ENCODE assay signal across 11 cellular contexts in the genomic region with DNA sequence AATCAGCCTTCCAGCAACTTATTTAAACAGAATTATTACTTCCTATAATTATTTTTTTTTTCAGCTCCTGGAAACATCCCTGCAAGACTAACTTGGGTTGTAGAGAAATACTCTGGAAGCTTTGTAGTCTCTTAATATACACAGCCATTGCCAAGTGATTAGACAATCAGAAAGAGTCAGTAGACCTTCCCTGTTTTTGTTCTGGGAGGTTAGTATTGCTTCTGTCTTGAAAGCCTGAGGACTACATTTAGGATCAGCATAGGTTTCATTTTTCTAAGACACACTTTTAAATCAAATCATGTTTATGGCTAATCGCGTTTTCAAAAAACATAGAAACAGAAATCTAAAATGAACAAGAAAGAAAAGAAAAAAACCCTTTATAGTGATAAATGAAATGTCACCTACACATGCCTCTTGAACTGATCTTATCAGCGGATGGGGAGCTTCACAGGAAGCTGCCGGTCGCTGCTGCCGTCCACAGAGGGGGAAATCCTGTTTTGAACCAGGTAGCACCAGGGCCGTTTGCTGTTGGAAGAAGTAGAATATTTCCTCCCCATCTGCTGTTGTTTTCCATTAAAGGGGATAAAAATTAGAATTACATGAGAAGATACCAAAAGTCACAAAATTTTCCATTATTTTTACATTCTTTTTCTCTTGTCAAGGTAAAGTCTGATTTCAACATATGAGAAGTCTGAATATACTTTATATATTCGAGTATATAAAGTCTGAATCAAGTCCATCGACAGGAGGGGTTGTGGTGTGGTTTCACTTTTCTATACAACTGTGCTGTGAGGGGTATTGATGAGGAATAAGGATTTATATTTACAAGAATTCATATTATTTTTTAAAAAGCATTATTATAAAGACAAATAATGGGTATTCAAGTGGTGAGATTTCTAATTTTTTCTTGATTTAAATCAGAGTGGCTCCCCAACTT.
DNase-seq lines count a peak whose midpoint lies in the region; ATAC-seq and TF ChIP-seq lines count a peak whose summit lies in the region.
"Had no signal": no experiment of that assay in that cellular context is flagged by ENCODE, and none has a peak within 500 bp of the region (broad histone marks: within the 10 kb centered on the region; RNA-seq: fewer than 3 reads in every experiment).

No MANE protein-coding gene starts in this region.

- no peaks in the 10 kb centered on the region for H3K27me3 ChIP-seq in stomach
- H3K27me3 ChIP-seq: cardiac muscle cell had no signal

- H3K36me3 Mint-ChIP-seq in activated T-helper 17 cell treated with anti-CD3 and anti-CD28 coated beads, Interleukin-2, amount 50 U/mL, for 72 hours (ENCODE audit: low read depth): no peaks in the 10 kb centered on the region
- peaks cover 5% of the 10 kb centered on the region for H3K36me3 Mint-ChIP-seq in nephron progenitor cell (ENCODE audit: low read depth)

- H3K36me3 ChIP-seq in stomach: no peaks in the 10 kb centered on the region
- H3K36me3 ChIP-seq: cardiac muscle cell had no signal

- peaks cover 32 to 61% (median 52%) of the 10 kb centered on the region in 4 donors for H3K4me1 ChIP-seq in stomach
- H3K4me1 ChIP-seq: A549 had no signal

- no peaks in the 10 kb centered on the region for H3K9me3 ChIP-seq in stomach
- H3K9me3 ChIP-seq: A549 had no signal

- H3K4me3 ChIP-seq in stomach: no peak overlapping the region
- H3K4me3 ChIP-seq: A549, cardiac muscle cell had no signal

- H3K4me1 Mint-ChIP-seq in activated T-helper 17 cell treated with anti-CD3 and anti-CD28 coated beads, Interleukin-2, amount 50 U/mL, for 72 hours: peaks cover 18% of the 10 kb centered on the region
- peaks cover 50% of the 10 kb centered on the region for H3K4me1 Mint-ChIP-seq in nephron progenitor cell

- peak overlapping the region; percentile 80 for H3K4me3 Mint-ChIP-seq in activated T-helper 17 cell treated with anti-CD3 and anti-CD28 coated beads, Interleukin-2, amount 50 U/mL, for 72 hours
- H3K4me3 Mint-ChIP-seq in nephron progenitor cell: no peak overlapping the region

- TF ChIP-seq CTCF in nephron progenitor cell (IDR thresholded peaks at IDR 0.05) (no peak), stomach (IDR thresholded peaks at IDR 0.05) (no peak)

- ATAC-seq in activated T-helper 17 cell treated with anti-CD3 and anti-CD28 coated beads, Interleukin-2, amount 50 U/mL, for 72 hours (replicated peaks): peak; percentile 94
- ATAC-seq in GM19035 (IDR thresholded peaks at IDR 0.05; ENCODE audit: unreplicated experiment): no peak
- ATAC-seq: A549, left lobe of liver had no signal

- 69 to 77% (median 73%) methylated on average over 9 of the region's 9 CpGs for WGBS in stomach, 5 donors

- peak overlapping the region; percentile 88 for H3K27ac Mint-ChIP-seq in activated T-helper 17 cell treated with anti-CD3 and anti-CD28 coated beads, Interleukin-2, amount 50 U/mL, for 72 hours
- H3K27ac Mint-ChIP-seq in nephron progenitor cell: peak overlapping the region; percentile 59

- TF ChIP-seq EP300 in stomach (IDR thresholded peaks at IDR 0.05): no peak

- TF ChIP-seq POLR2A in stomach (IDR thresholded peaks at IDR 0.05): no peak

- H3K27ac ChIP-seq in stomach: peak overlapping the region in 3 of 5 donors; percentile 84 to 90 (median 87)
- H3K27ac ChIP-seq: A549, cardiac muscle cell had no signal

- no peaks in the 10 kb centered on the region for H3K27me3 Mint-ChIP-seq in activated T-helper 17 cell treated with anti-CD3 and anti-CD28 coated beads, Interleukin-2, amount 50 U/mL, for 72 hours
- peaks cover 3% of the 10 kb centered on the region for H3K27me3 Mint-ChIP-seq in nephron progenitor cell (ENCODE audit: low read depth, poor library complexity)

- DNase-seq in NCI-H82 (lab: John Stamatoyannopoulos, UW) (peak; percentile 7), NCI-H82 treated with DMSO at 0.1 percent for 48 hours (lab: John Stamatoyannopoulos, UW; ENCODE audit: unreplicated experiment) (no peak), nephron progenitor cell (no peak), stomach (no peak), retina (no peak), NCI-H2227 (lab: John Stamatoyannopoulos, UW; ENCODE audit: unreplicated experiment) (no peak)

- no peaks in the 10 kb centered on the region for H3K9me3 Mint-ChIP-seq in activated T-helper 17 cell treated with anti-CD3 and anti-CD28 coated beads, Interleukin-2, amount 50 U/mL, for 72 hours
- H3K9me3 Mint-ChIP-seq in nephron progenitor cell: peaks cover 7% of the 10 kb centered on the region

- intact Hi-C loops in stomach (cut with DNase I; ENCODE audit: low total_unique reads): no loop called here
